ENCODE assay signal across 19 cellular contexts in genomic region chr7:2825595-2826227, GRCh38. TPM values are rescaled to one million over a fixed set of nuclear protein-coding genes. Genes with fewer than 3 reads are reported as not detected.
A peak's percentile ranks its signal among the peaks of the same experiment; 100 is the strongest.
DNase-seq lines count a peak whose midpoint lies in the region; ATAC-seq and TF ChIP-seq lines count a peak whose summit lies in the region.
"Had no signal": no experiment of that assay in that cellular context is flagged by ENCODE, and none has a peak within 500 bp of the region (broad histone marks: within the 10 kb centered on the region; RNA-seq: fewer than 3 reads in every experiment).

No MANE protein-coding gene starts in this region.

- H3K27ac ChIP-seq in BLaER1 (no peak overlapping the region), IMR-90 (ENCODE audit: insufficient read depth, low read length) (peak overlapping the region; percentile 59), fibroblast of lung (ENCODE audit: insufficient read depth, low read length) (peak overlapping the region; percentile 62)

- peak overlapping the region; percentile 0 for H3K27ac Mint-ChIP-seq in nephron progenitor cell
- H3K27ac Mint-ChIP-seq: activated CD4-positive, alpha-beta memory T cell treated with anti-CD3 and anti-CD28 coated beads for 36 hours; activated naive CD8-positive, alpha-beta T cell treated with anti-CD3 and anti-CD28 coated beads, Interleukin-2, amount 10 ng/mL, durations not matched to agents 7 days and 5 days; activated T-cell treated with anti-CD3 and anti-CD28 coated beads, Interleukin-2, amount 50 U/mL, for 24 hours; T-cell had no signal

- H4K5ac ChIP-seq in IMR-90 (ENCODE audit: low read depth, low read length) = no peak overlapping the region; the same call in 1 of the 2 replicates

- H4K20me1 ChIP-seq in BLaER1 = peaks cover 97% of the 10 kb centered on the region
- peaks cover 12% of the 10 kb centered on the region for H4K20me1 ChIP-seq in IMR-90 (ENCODE audit: insufficient read depth, low read length)
- no peaks in the 10 kb centered on the region for H4K20me1 ChIP-seq in fibroblast of lung (ENCODE audit: control insufficient read depth, extremely low read depth, insufficient read depth, low read length)

- peaks cover 34% of the 10 kb centered on the region for H3K36me3 Mint-ChIP-seq in nephron progenitor cell (ENCODE audit: low read depth)
- H3K36me3 Mint-ChIP-seq: activated naive CD8-positive, alpha-beta T cell treated with anti-CD3 and anti-CD28 coated beads, Interleukin-2, amount 10 ng/mL, durations not matched to agents 7 days and 5 days had no signal

- H3K9me3 Mint-ChIP-seq in nephron progenitor cell = peaks cover 12% of the 10 kb centered on the region
- H3K9me3 Mint-ChIP-seq: activated CD4-positive, alpha-beta memory T cell treated with anti-CD3 and anti-CD28 coated beads for 36 hours; activated naive CD8-positive, alpha-beta T cell treated with anti-CD3 and anti-CD28 coated beads, Interleukin-2, amount 10 ng/mL, durations not matched to agents 7 days and 5 days; activated T-cell treated with anti-CD3 and anti-CD28 coated beads, Interleukin-2, amount 50 U/mL, for 24 hours; naive B cell; T-cell had no signal

- DNase-seq in IMR-90 (peak; percentile 35), fibroblast of lung (ENCODE audit: low read depth in 2 of 2) (no peak), nephron progenitor cell (no peak), NCI-H2196 treated with DMSO at 0.1 percent for 48 hours (lab: John Stamatoyannopoulos, UW; ENCODE audit: unreplicated experiment) (no peak), HAP-1 (ENCODE audit: low spot score in 2 of 2) (no peak), AG08396 (ENCODE audit: low spot score) (no peak)
- DNase-seq: activated CD4-positive, alpha-beta memory T cell treated with anti-CD3 and anti-CD28 coated beads for 36 hours; activated naive CD8-positive, alpha-beta T cell treated with anti-CD3 and anti-CD28 coated beads, Interleukin-2, amount 10 ng/mL, durations not matched to agents 7 days and 5 days; activated T-cell treated with anti-CD3 and anti-CD28 coated beads, Interleukin-2, amount 50 U/mL, for 24 hours; effector memory CD4-positive, alpha-beta T cell; left colon; MM.1S; naive B cell; NCI-H1694 treated with DMSO at 0.1 percent for 48 hours; NCI-H226; stimulated activated CD4-positive, alpha-beta T cell treated with anti-CD3 and anti-CD28 coated beads, Interleukin-15, amount 100 ng/mL, for 24 hours; T-cell had no signal

- BruUV-seq in IMR-90 (replicated peaks; lab: Mats Ljungman, UMichigan) = no TSS peak

- no peaks in the 10 kb centered on the region for H3K27me3 Mint-ChIP-seq in nephron progenitor cell (ENCODE audit: low read depth, poor library complexity)
- H3K27me3 Mint-ChIP-seq: activated CD4-positive, alpha-beta memory T cell treated with anti-CD3 and anti-CD28 coated beads for 36 hours; activated naive CD8-positive, alpha-beta T cell treated with anti-CD3 and anti-CD28 coated beads, Interleukin-2, amount 10 ng/mL, durations not matched to agents 7 days and 5 days; activated T-cell treated with anti-CD3 and anti-CD28 coated beads, Interleukin-2, amount 50 U/mL, for 24 hours; naive B cell; T-cell had no signal

- H3K4ac ChIP-seq in IMR-90 (ENCODE audit: low read depth, low read length) = peak overlapping the region; percentile 33

- peak overlapping the region; percentile 53 for H2BK20ac ChIP-seq in IMR-90 (ENCODE audit: low read depth, low read length)

- H2AFZ ChIP-seq in IMR-90 (replicated peaks; ENCODE audit: low read length, poor library complexity) = peak overlapping the region; percentile 68
- H2AFZ ChIP-seq in fibroblast of lung (ENCODE audit: low read length) = no peak overlapping the region

- 0 out of 2 replicates have a peak overlapping the region, but pooled peaks have one; percentile 0 for H3K56ac ChIP-seq in IMR-90 (ENCODE audit: extremely low read depth, insufficient read depth, low read length)

- peak overlapping the region; percentile 83 for H4K91ac ChIP-seq in IMR-90 (ENCODE audit: insufficient read depth, low read depth, low read length)

- H3K27me3 ChIP-seq in BLaER1 (no peaks in the 10 kb centered on the region), IMR-90 (ENCODE audit: control insufficient read depth, insufficient read depth, low read length) (no peaks in the 10 kb centered on the region), fibroblast of lung (ENCODE audit: control insufficient read depth, insufficient read depth, low read length) (no peaks in the 10 kb centered on the region), HAP-1 (ENCODE audit: low read depth) (no peaks in the 10 kb centered on the region)

- no peak for TF ChIP-seq POLR2A in IMR-90 (IDR thresholded peaks at IDR 0.05; ENCODE audit: low read depth, low read length)

- dilution Hi-C loops in IMR-90 (cut with HindIII; ENCODE audit: low sequenced_read_pairs, unreplicated experiment) = no loop called here

- H3K18ac ChIP-seq in IMR-90 (ENCODE audit: low read depth, low read length) = peak overlapping the region; percentile 9

- intact Hi-C loops in IMR-90 (cut with micrococcal nuclease) = no loop called here

- peak overlapping the region; percentile 77; the same call in 1 of the 3 replicates for H2BK15ac ChIP-seq in IMR-90 (ENCODE audit: low read depth, low read length)

- peak overlapping the region; percentile 87 for H2BK5ac ChIP-seq in IMR-90 (ENCODE audit: low read depth, low read length, poor library complexity, severe bottlenecking)

- CTCF ChIA-PET in IMR-90 (lab: Yijun Ruan, JAX) = interaction anchor here (0.5 kb wide), 1 partner anchor 30 kb away, joined by 3 read pairs; no protein-coding TSS in a partner anchor

- peak overlapping the region; percentile 18 for H2AK9ac ChIP-seq in IMR-90 (replicated peaks; ENCODE audit: low read depth, low read length, poor library complexity)

- H3K79me1 ChIP-seq in IMR-90 (ENCODE audit: low read depth in 1 of 2, low read length in 2 of 2) = peaks cover 37 to 77% of the 10 kb centered on the region in 2 experiments

- no peak for TF ChIP-seq RAD21 in IMR-90 (IDR thresholded peaks at IDR 0.05; ENCODE audit: low read length)

- in situ Hi-C loops in IMR-90 (cut with MboI; ENCODE audit: low sequenced_read_pairs) (no loop called here), HAP-1 (cut with MboI; ENCODE audit: low sequenced_read_pairs) (no loop called here)

- peaks cover 49% of the 10 kb centered on the region for H3K4me1 Mint-ChIP-seq in nephron progenitor cell

- peaks cover 82% of the 10 kb centered on the region for H3K4me1 ChIP-seq in BLaER1
- peaks cover 54% of the 10 kb centered on the region for H3K4me1 ChIP-seq in IMR-90 (ENCODE audit: control insufficient read depth, insufficient read depth, low read length)
- H3K4me1 ChIP-seq in fibroblast of lung (ENCODE audit: control insufficient read depth, extremely low read depth, insufficient read depth, low read length) = peaks cover 33% of the 10 kb centered on the region
- peaks cover 7% of the 10 kb centered on the region for H3K4me1 ChIP-seq in HAP-1

- peak overlapping the region; percentile 57 for H2BK120ac ChIP-seq in IMR-90 (ENCODE audit: low read depth, low read length)

- H3K4me2 ChIP-seq in BLaER1 (peak overlapping the region; percentile 63; the same call in 1 of the 2 replicates), IMR-90 (ENCODE audit: low read depth, low read length) (peak overlapping the region; percentile 48), fibroblast of lung (ENCODE audit: extremely low read depth, insufficient read depth, low read length) (peak overlapping the region; percentile 42)

- peak overlapping the region; percentile 84 for H3K23ac ChIP-seq in IMR-90 (ENCODE audit: low read depth, low read length)

- 24% methylated on average over 5 of the region's 19 CpGs; no CpG with 5 or more reads in 1 of the 2 experiments for WGBS in IMR-90 (ENCODE audit: extremely low coverage in 2 of 2, insufficient read length in 1 of 2), 2 experiments

- H3K9me1 ChIP-seq in IMR-90 (ENCODE audit: insufficient read depth, low read length) = peaks cover 32% of the 10 kb centered on the region

- peak overlapping the region; percentile 49 to 87 for H4K8ac ChIP-seq in IMR-90 (ENCODE audit: low read depth in 2 of 2, low read length in 2 of 2)

- H3K9me3 ChIP-seq in BLaER1 (no peaks in the 10 kb centered on the region), IMR-90 (ENCODE audit: control insufficient read depth, insufficient read depth, low read length) (no peaks in the 10 kb centered on the region), fibroblast of lung (ENCODE audit: control insufficient read depth, insufficient read depth, low read depth, low read length) (no peaks in the 10 kb centered on the region), HAP-1 (no peaks in the 10 kb centered on the region)

- peaks cover 69% of the 10 kb centered on the region for H3K79me2 ChIP-seq in fibroblast of lung (ENCODE audit: control insufficient read depth, insufficient read depth, low read length)

- H2AK5ac ChIP-seq in IMR-90 (ENCODE audit: low read depth, low read length) = peak overlapping the region; percentile 94

- peak overlapping the region; percentile 60 for H3K14ac ChIP-seq in IMR-90 (replicated peaks; ENCODE audit: low read depth, low read length)

- peak overlapping the region; percentile 22; the same call in 1 of the 2 replicates for H3K9ac ChIP-seq in BLaER1
- peak overlapping the region; percentile 27 for H3K9ac ChIP-seq in IMR-90 (ENCODE audit: low read depth, low read length)
- peak overlapping the region; percentile 4 for H3K9ac ChIP-seq in fibroblast of lung (ENCODE audit: insufficient read depth, low read length)

- peak overlapping the region; percentile 50 for H3K4me3 Mint-ChIP-seq in nephron progenitor cell
- H3K4me3 Mint-ChIP-seq: activated CD4-positive, alpha-beta memory T cell treated with anti-CD3 and anti-CD28 coated beads for 36 hours; activated naive CD8-positive, alpha-beta T cell treated with anti-CD3 and anti-CD28 coated beads, Interleukin-2, amount 10 ng/mL, durations not matched to agents 7 days and 5 days; activated T-cell treated with anti-CD3 and anti-CD28 coated beads, Interleukin-2, amount 50 U/mL, for 24 hours; T-cell had no signal

- H3K4me3 ChIP-seq in BLaER1 (no peak overlapping the region), IMR-90 (ENCODE audit: insufficient read depth, low read depth, low read length) (no peak overlapping the region), fibroblast of lung (replicated peaks in 1 of 4; ENCODE audit: control extremely low read depth in 1 of 4, insufficient read depth in 1 of 4, low read depth in 3 of 4, low read length in 4 of 4) (no peak overlapping the region), HAP-1 (no peak overlapping the region)

- no peak for ATAC-seq in IMR-90 (ENCODE audit: low read depth)
- no peak for ATAC-seq in HG03520 (IDR thresholded peaks at IDR 0.05; ENCODE audit: unreplicated experiment)
- ATAC-seq: left colon, T-cell had no signal

- H3K36me3 ChIP-seq in BLaER1 (peaks cover 54% of the 10 kb centered on the region), IMR-90 (ENCODE audit: control insufficient read depth, insufficient read depth, low read length) (peaks cover 2% of the 10 kb centered on the region), fibroblast of lung (ENCODE audit: control insufficient read depth, insufficient read depth, low read length) (no peaks in the 10 kb centered on the region), HAP-1 (replicated peaks) (no peaks in the 10 kb centered on the region)

- POLR2A ChIA-PET in IMR-90 (lab: Charles Lee; ENCODE audit: unreplicated experiment) = no interaction called here

- TF ChIP-seq CTCF in IMR-90 (conservative IDR thresholded peaks at IDR 0.05; ENCODE audit: low read depth, low read length) (no peak), fibroblast of lung (conservative IDR thresholded peaks at IDR 0.05 in 1 of 2, IDR thresholded peaks at IDR 0.05 in 1 of 2; ENCODE audit: low read depth in 1 of 2, low read length in 2 of 2) (no peak), nephron progenitor cell (IDR thresholded peaks at IDR 0.05) (no peak)

RNA-seq across cellular contexts. Expression of gene GNA12, which starts 18.4 kb away (rescaled TPM):
- 14.3 and 14.4 TPM in 2 replicates for total RNA-seq in IMR-90 (2012; rRNA removed)
- 89.0 and 93.9 TPM in 2 replicates for polyA plus RNA-seq in IMR-90 (2012; rRNA removed)
- polyA plus RNA-seq in IMR-90 (2012; cell fraction: cytosol; rRNA removed) = 41.2 and 78.7 TPM in 2 replicates
- 60.2 and 62.3 TPM in 2 replicates for polyA plus RNA-seq in IMR-90 (2012; cell fraction: nucleus; rRNA removed; ENCODE audit: low replicate concordance)
- total RNA-seq in fibroblast of lung = 23.1 and 36.2 TPM in 2 replicates
- 119 and 137 TPM in 2 replicates for polyA plus RNA-seq in fibroblast of lung
- polyA plus RNA-seq in fibroblast of lung (2012) = 87.8 and 89.1 TPM in 2 replicates
- polyA minus RNA-seq in fibroblast of lung (ENCODE audit: low replicate concordance) = 174 and 188 TPM in 2 replicates
